Comparison of ENCODE assay signal across 9 cellular contexts in genomic region chr17:38579934-38580333, GRCh38. TPM values are rescaled to one million over a fixed set of nuclear protein-coding genes. Genes with fewer than 3 reads are reported as not detected.
DNase-seq lines count a peak whose midpoint lies in the region; ATAC-seq and TF ChIP-seq lines count a peak whose summit lies in the region.
"Had no signal": no experiment of that assay in that cellular context is flagged by ENCODE, and none has a peak within 500 bp of the region (broad histone marks: within the 10 kb centered on the region; RNA-seq: fewer than 3 reads in every experiment).

No MANE protein-coding gene starts in this region.

- H3K27me3 ChIP-seq in ascending aorta (peaks cover 5% of the 10 kb centered on the region), A673 (replicated peaks; ENCODE audit: insufficient read depth, low read depth, low read length, poor library complexity) (peaks cover 14% of the 10 kb centered on the region)

- peak; percentile 17 for TF ChIP-seq CTCF in astrocyte of the spinal cord (IDR thresholded peaks at IDR 0.05; ENCODE audit: low read depth, low read length)
- TF ChIP-seq CTCF in ascending aorta (IDR thresholded peaks at IDR 0.05), result no peak
- TF ChIP-seq CTCF in A673 (conservative IDR thresholded peaks at IDR 0.05; ENCODE audit: low read depth, low read length), result no peak

- H3K36me3 ChIP-seq in ascending aorta (no peaks in the 10 kb centered on the region), A673 (ENCODE audit: insufficient read depth, low read length, poor library complexity, severe bottlenecking) (no peaks in the 10 kb centered on the region)
- H3K36me3 ChIP-seq: neutrophil had no signal

- DNase-seq in stimulated activated CD4-positive, alpha-beta T cell treated with anti-CD3 and anti-CD28 coated beads, Interleukin-15, amount 100 ng/mL, for 24 hours, result peak; percentile 52
- no peak for DNase-seq in stimulated activated CD4-positive, alpha-beta T cell treated with anti-CD3 and anti-CD28 coated beads, Interleukin-2, amount 100 ng/mL, for 48 hours
- DNase-seq in NCI-H2171 treated with DMSO at 0.1 percent for 48 hours (lab: John Stamatoyannopoulos, UW) (peak; percentile 92), astrocyte of the spinal cord (ENCODE audit: low read depth, low spot score) (no peak), myocyte (ENCODE audit: low read depth) (peak; percentile 55), ascending aorta (ENCODE audit: low spot score in 2 of 2) (no peak), A673 (ENCODE audit: low spot score) (no peak)

- peaks cover 0 to 20% of the 10 kb centered on the region in 2 donors for H3K4me1 ChIP-seq in ascending aorta
- no peaks in the 10 kb centered on the region for H3K4me1 ChIP-seq in A673 (ENCODE audit: insufficient read depth, low read length, poor library complexity, severe bottlenecking)

- H3K27ac ChIP-seq in ascending aorta, result no peak overlapping the region
- H3K27ac ChIP-seq in A673 (ENCODE audit: low read depth, low read length, poor library complexity, severe bottlenecking), result no peak overlapping the region
- H3K27ac ChIP-seq: neutrophil had no signal

- in situ Hi-C loops in astrocyte of the spinal cord (cut with HindIII; ENCODE audit: low sequenced_read_pairs), result no loop called here

- no peak for ATAC-seq in GM19023 (IDR thresholded peaks at IDR 0.05; ENCODE audit: unreplicated experiment)

- POLR2A ChIA-PET in A673 (lab: Charles Lee; ENCODE audit: low non-redundant PET), result no interaction called here

- BruUV-seq in A673 (replicated peaks; lab: Mats Ljungman, UMichigan), result no TSS peak

- H3K9me3 ChIP-seq in ascending aorta (no peaks in the 10 kb centered on the region), A673 (ENCODE audit: low read depth, low read length, poor library complexity, severe bottlenecking) (no peaks in the 10 kb centered on the region)
- H3K9me3 ChIP-seq: neutrophil had no signal

- CTCF ChIA-PET in A673 (lab: Charles Lee), result no interaction called here

- intact Hi-C loops in ascending aorta (cut with DNase I) (loop anchor here (5.0 kb wide), 1 partner anchor 158 kb away; no protein-coding TSS in a partner anchor), A673 (cut with micrococcal nuclease; ENCODE audit: unreplicated experiment) (no loop called here)

- H3K4me3 ChIP-seq in astrocyte of the spinal cord (ENCODE audit: low read depth, low read length), result no peak overlapping the region
- H3K4me3 ChIP-seq in ascending aorta, result no peak overlapping the region
- no peak overlapping the region for H3K4me3 ChIP-seq in A673 (ENCODE audit: low read depth, low read length, poor library complexity, severe bottlenecking)

RNA-seq across cellular contexts. Expression of gene SRCIN1, which starts 25.8 kb away (rescaled TPM):
- total RNA-seq in myocyte (0.08 TPM in 1 of 2 replicates, not detected in the other), ascending aorta (not detected), A673 (2021) (1.6 and 3.5 TPM in 2 replicates)
- 0.04 TPM for polyA plus RNA-seq in myocyte (2012)

Comparison
In these comparisons a context has a peak if more than half of its experiments do, and no peak if none do; other contexts are left out.
1. DNase-seq: peak in stimulated activated CD4-positive, alpha-beta T cell treated with anti-CD3 and anti-CD28 coated beads, Interleukin-15, amount 100 ng/mL, for 24 hours (single experiment), NCI-H2171 treated with DMSO at 0.1 percent for 48 hours (single experiment) and myocyte (single experiment); none in stimulated activated CD4-positive, alpha-beta T cell treated with anti-CD3 and anti-CD28 coated beads, Interleukin-2, amount 100 ng/mL, for 48 hours (0 of 2), astrocyte of the spinal cord (single experiment), ascending aorta (0 of 2) and A673 (single experiment).